1 cellular context compared by ENCODE assay signal in genomic region chr1:46857660-46858065, GRCh38.
A peak's percentile ranks its signal among the peaks of the same experiment; 100 is the strongest.
TF ChIP-seq lines count a peak whose summit lies in the region.

No MANE protein-coding gene starts in this region.

TF ChIP-seq in H1, 55 proteins besides CTCF, POLR2A, EP300 and RAD21:
- TF ChIP-seq CREB1 (IDR thresholded peaks at IDR 0.05) = peak; percentile 62
